ENCODE assay signal across 20 cellular contexts in genomic region chr6:52662031-52662430, GRCh38.
"Had no signal": no experiment of that assay in that cellular context is flagged by ENCODE, and none has a peak within 500 bp of the region (broad histone marks: within the 10 kb centered on the region; RNA-seq: fewer than 3 reads in every experiment).

No MANE protein-coding gene starts in this region.

- ATAC-seq: heart left ventricle; left lobe of liver; naive thymus-derived CD8-positive, alpha-beta T cell; psoas muscle; right cardiac atrium; upper lobe of right lung had no signal

- DNase-seq: activated CD4-positive, alpha-beta memory T cell treated with anti-CD3 and anti-CD28 coated beads for 36 hours; activated CD4-positive, alpha-beta T cell treated with anti-CD3 and anti-CD28 coated beads for 4 hours; activated CD4-positive, CD25-positive, alpha-beta regulatory T cell; activated naive CD4-positive, alpha-beta T cell treated with Interleukin-2 at 50 U/mL for 16 hours; activated naive CD8-positive, alpha-beta T cell treated with anti-CD3 and anti-CD28 coated beads for 36 hours; activated T-cell treated with anti-CD3 and anti-CD28 coated beads, Interleukin-2, amount 50 U/mL, for 48 hours; central memory CD4-positive, alpha-beta T cell; effector memory CD4-positive, alpha-beta T cell; heart left ventricle; naive thymus-derived CD8-positive, alpha-beta T cell; ovary; psoas muscle; right cardiac atrium; stimulated activated CD4-positive, alpha-beta T cell treated with anti-CD3 and anti-CD28 coated beads, Interleukin-1b, Interleukin-23, amount 100 ng/mL, for 48 hours; substantia nigra; T1000; upper lobe of right lung had no signal

- H3K4me1 ChIP-seq: psoas muscle had no signal

- H3K9me3 ChIP-seq: heart left ventricle, ovary, psoas muscle, thyroid gland, upper lobe of right lung had no signal

- H3K27ac ChIP-seq: heart left ventricle, ovary, psoas muscle, thyroid gland, upper lobe of right lung had no signal

- H3K36me3 ChIP-seq: heart left ventricle, ovary, thyroid gland, upper lobe of right lung had no signal

- H3K4me3 ChIP-seq: heart left ventricle, lung, ovary, psoas muscle, thyroid gland, upper lobe of right lung had no signal

- H3K27me3 ChIP-seq: ovary, thyroid gland, upper lobe of right lung had no signal
